ENCODE assay signal across 1 cellular context in genomic region chr6:2999005-2999620, GRCh38.
TF ChIP-seq lines count a peak whose summit lies in the region.

No MANE protein-coding gene starts in this region.

TF ChIP-seq in HepG2, 621 proteins besides CTCF, POLR2A, EP300 and RAD21 (continued from another document and continues in another):
- TF ChIP-seq ZNF646 (CRISPR knock-in tag; IDR thresholded peaks at IDR 0.05) (peak; percentile 67; the same call in 1 of the 2 replicates), ZBTB7B (CRISPR knock-in tag; IDR thresholded peaks at IDR 0.05) (peak; percentile 77; the same call in 1 of the 2 replicates), KAT2B (IDR thresholded peaks at IDR 0.05; ENCODE audit: borderline replicate concordance, low read depth, low read length) (no peak), NFYB (CRISPR knock-in tag; IDR thresholded peaks at IDR 0.05) (no peak), JUN (CRISPR knock-in tag; IDR thresholded peaks at IDR 0.05) (0 out of 2 replicates have a peak, but pooled peaks have one; percentile 54), HHEX (CRISPR knock-in tag; IDR thresholded peaks at IDR 0.05) (0 out of 2 replicates have a peak, but pooled peaks have one; percentile 34), CREB1 (IDR thresholded peaks at IDR 0.05) (no peak), CREB1 (CRISPR knock-in tag; IDR thresholded peaks at IDR 0.05) (no peak; the same call in 1 of the 2 replicates), MTA1 (CRISPR knock-in tag; IDR thresholded peaks at IDR 0.05; ENCODE audit: borderline replicate concordance) (peak; percentile 57; the same call in 1 of the 2 replicates), LRRFIP1 (CRISPR knock-in tag; conservative IDR thresholded peaks at IDR 0.05) (no peak), MED1 (CRISPR knock-in tag; IDR thresholded peaks at IDR 0.05) (peak; percentile 85), KMT2A (CRISPR knock-in tag; IDR thresholded peaks at IDR 0.05) (no peak), ZNF652 (CRISPR knock-in tag; IDR thresholded peaks at IDR 0.05; ENCODE audit: borderline replicate concordance, low read depth) (no peak; the same call in 1 of the 2 replicates), ATF6 (CRISPR knock-in tag; conservative IDR thresholded peaks at IDR 0.05) (no peak), TSC22D2 (CRISPR knock-in tag; IDR thresholded peaks at IDR 0.05; ENCODE audit: borderline replicate concordance) (no peak), GTF2F1 (IDR thresholded peaks at IDR 0.05; ENCODE audit: low read length) (no peak; the same call in 1 of the 2 replicates), ZNF772 (CRISPR knock-in tag; IDR thresholded peaks at IDR 0.05) (peak; percentile 58; the same call in 1 of the 2 replicates), ZNF3 (CRISPR knock-in tag; IDR thresholded peaks at IDR 0.05) (no peak), ZNF598 (CRISPR knock-in tag; IDR thresholded peaks at IDR 0.05; ENCODE audit: borderline replicate concordance) (no peak), ATRX (CRISPR knock-in tag; IDR thresholded peaks at IDR 0.05; ENCODE audit: borderline replicate concordance) (no peak), ZMYM2 (CRISPR knock-in tag; IDR thresholded peaks at IDR 0.05) (peak; percentile 94), ZNF335 (CRISPR knock-in tag; IDR thresholded peaks at IDR 0.05) (no peak), FIP1L1 (IDR thresholded peaks at IDR 0.05; ENCODE audit: borderline replicate concordance, insufficient read depth, low read depth, low read length) (no peak), ZNF782 (CRISPR knock-in tag; IDR thresholded peaks at IDR 0.05; ENCODE audit: borderline replicate concordance) (peak; percentile 70; the same call in 1 of the 2 replicates), ZSCAN9 (CRISPR knock-in tag; IDR thresholded peaks at IDR 0.05; ENCODE audit: borderline replicate concordance) (peak; percentile 71; the same call in 1 of the 2 replicates), STAG1 (CRISPR knock-in tag; IDR thresholded peaks at IDR 0.05) (0 out of 2 replicates have a peak, but pooled peaks have one; percentile 14), MAFK (conservative IDR thresholded peaks at IDR 0.05 in 1 of 2, IDR thresholded peaks at IDR 0.05 in 1 of 2; ENCODE audit: low read length in 2 of 2) (no peak), IKZF5 (CRISPR knock-in tag; IDR thresholded peaks at IDR 0.05) (peak; percentile 73), ZNF138 (CRISPR knock-in tag; IDR thresholded peaks at IDR 0.05; ENCODE audit: low read depth) (0 out of 2 replicates have a peak, but pooled peaks have one; percentile 20), GABPB1 (CRISPR knock-in tag; IDR thresholded peaks at IDR 0.05) (no peak), RARG (CRISPR knock-in tag; IDR thresholded peaks at IDR 0.05; ENCODE audit: low read depth) (no peak), ZFP36L1 (CRISPR knock-in tag; IDR thresholded peaks at IDR 0.05) (no peak), AKAP8 (CRISPR knock-in tag; IDR thresholded peaks at IDR 0.05) (no peak), MYNN (CRISPR knock-in tag; IDR thresholded peaks at IDR 0.05; ENCODE audit: low read depth) (peak; percentile 44; the same call in 1 of the 2 replicates), PAWR (CRISPR knock-in tag; IDR thresholded peaks at IDR 0.05; ENCODE audit: borderline replicate concordance) (no peak)
- TF ChIP-seq, protein P1, sequence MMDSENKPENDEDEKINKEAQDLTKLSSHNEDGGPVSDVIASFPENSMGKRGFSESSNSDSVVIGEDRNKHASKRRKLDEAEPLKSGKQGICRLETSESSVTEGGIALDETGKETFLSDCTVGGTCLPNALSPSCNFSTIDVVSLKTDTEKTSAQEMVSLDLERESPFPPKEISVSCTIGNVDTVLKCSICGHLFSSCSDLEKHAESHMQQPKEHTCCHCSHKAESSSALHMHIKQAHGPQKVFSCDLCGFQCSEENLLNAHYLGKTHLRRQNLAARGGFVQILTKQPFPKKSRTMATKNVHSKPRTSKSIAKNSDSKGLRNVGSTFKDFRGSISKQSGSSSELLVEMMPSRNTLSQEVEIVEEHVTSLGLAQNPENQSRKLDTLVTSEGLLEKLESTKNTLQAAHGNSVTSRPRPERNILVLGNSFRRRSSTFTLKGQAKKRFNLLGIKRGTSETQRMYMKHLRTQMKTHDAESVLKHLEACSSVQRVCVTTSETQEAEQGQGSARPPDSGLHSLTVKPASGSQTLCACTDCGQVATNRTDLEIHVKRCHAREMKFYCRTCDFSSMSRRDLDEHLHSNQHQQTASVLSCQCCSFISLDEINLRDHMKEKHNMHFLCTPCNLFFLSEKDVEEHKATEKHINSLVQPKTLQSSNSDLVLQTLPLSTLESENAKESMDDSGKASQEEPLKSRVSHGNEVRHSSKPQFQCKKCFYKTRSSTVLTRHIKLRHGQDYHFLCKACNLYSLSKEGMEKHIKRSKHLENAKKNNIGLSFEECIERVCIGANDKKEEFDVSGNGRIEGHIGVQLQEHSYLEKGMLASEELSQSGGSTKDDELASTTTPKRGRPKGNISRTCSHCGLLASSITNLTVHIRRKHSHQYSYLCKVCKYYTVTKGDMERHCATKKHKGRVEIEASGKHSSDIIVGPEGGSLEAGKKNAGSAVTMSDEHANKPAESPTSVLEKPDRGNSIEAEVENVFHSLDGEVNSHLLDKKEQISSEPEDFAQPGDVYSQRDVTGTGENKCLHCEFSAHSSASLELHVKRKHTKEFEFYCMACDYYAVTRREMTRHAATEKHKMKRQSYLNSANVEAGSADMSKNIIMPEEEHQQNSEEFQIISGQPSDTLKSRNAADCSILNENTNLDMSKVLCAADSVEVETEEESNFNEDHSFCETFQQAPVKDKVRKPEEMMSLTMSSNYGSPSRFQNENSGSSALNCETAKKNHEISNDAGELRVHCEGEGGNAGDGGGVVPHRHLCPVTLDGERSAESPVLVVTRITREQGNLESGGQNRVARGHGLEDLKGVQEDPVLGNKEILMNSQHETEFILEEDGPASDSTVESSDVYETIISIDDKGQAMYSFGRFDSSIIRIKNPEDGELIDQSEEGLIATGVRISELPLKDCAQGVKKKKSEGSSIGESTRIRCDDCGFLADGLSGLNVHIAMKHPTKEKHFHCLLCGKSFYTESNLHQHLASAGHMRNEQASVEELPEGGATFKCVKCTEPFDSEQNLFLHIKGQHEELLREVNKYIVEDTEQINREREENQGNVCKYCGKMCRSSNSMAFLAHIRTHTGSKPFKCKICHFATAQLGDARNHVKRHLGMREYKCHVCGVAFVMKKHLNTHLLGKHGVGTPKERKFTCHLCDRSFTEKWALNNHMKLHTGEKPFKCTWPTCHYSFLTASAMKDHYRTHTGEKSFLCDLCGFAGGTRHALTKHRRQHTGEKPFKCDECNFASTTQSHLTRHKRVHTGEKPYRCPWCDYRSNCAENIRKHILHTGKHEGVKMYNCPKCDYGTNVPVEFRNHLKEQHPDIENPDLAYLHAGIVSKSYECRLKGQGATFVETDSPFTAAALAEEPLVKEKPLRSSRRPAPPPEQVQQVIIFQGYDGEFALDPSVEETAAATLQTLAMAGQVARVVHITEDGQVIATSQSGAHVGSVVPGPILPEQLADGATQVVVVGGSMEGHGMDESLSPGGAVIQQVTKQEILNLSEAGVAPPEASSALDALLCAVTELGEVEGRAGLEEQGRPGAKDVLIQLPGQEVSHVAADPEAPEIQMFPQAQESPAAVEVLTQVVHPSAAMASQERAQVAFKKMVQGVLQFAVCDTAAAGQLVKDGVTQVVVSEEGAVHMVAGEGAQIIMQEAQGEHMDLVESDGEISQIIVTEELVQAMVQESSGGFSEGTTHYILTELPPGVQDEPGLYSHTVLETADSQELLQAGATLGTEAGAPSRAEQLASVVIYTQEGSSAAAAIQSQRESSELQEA (CRISPR knock-in tag; IDR thresholded peaks at IDR 0.05; ENCODE audit: not compliant biosample characterization): no peak
- TF ChIP-seq, protein P2, sequence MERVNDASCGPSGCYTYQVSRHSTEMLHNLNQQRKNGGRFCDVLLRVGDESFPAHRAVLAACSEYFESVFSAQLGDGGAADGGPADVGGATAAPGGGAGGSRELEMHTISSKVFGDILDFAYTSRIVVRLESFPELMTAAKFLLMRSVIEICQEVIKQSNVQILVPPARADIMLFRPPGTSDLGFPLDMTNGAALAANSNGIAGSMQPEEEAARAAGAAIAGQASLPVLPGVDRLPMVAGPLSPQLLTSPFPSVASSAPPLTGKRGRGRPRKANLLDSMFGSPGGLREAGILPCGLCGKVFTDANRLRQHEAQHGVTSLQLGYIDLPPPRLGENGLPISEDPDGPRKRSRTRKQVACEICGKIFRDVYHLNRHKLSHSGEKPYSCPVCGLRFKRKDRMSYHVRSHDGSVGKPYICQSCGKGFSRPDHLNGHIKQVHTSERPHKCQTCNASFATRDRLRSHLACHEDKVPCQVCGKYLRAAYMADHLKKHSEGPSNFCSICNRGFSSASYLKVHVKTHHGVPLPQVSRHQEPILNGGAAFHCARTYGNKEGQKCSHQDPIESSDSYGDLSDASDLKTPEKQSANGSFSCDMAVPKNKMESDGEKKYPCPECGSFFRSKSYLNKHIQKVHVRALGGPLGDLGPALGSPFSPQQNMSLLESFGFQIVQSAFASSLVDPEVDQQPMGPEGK (CRISPR knock-in tag; IDR thresholded peaks at IDR 0.05): peak; percentile 70
- TF ChIP-seq, protein P3, sequence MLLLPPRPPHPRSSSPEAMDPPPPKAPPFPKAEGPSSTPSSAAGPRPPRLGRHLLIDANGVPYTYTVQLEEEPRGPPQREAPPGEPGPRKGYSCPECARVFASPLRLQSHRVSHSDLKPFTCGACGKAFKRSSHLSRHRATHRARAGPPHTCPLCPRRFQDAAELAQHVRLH (CRISPR knock-in tag; IDR thresholded peaks at IDR 0.05; ENCODE audit: borderline replicate concordance, low read depth): no peak
